In genomic region chr10:70584941-70585544, GRCh38 we compare ENCODE assay signal across 1 cellular context.
TF ChIP-seq lines count a peak whose summit lies in the region.

No MANE protein-coding gene starts in this region.

TF ChIP-seq in H1, 55 proteins besides CTCF, POLR2A, EP300 and RAD21:
- TF ChIP-seq SRF (IDR thresholded peaks at IDR 0.05; ENCODE audit: low read depth, low read length) (peak; percentile 93), HDAC6 (IDR thresholded peaks at IDR 0.05; ENCODE audit: low read depth, low read length) (no peak), MAFK (IDR thresholded peaks at IDR 0.05; ENCODE audit: low read depth, low read length) (0 out of 2 replicates have a peak, but pooled peaks have one; percentile 39), NRF1 (IDR thresholded peaks at IDR 0.05; ENCODE audit: low read depth, low read length) (no peak), GTF2F1 (IDR thresholded peaks at IDR 0.05; ENCODE audit: borderline replicate concordance, low read depth, low read length) (no peak), JUND (IDR thresholded peaks at IDR 0.05; ENCODE audit: low read length) (no peak), KDM4A (IDR thresholded peaks at IDR 0.05; ENCODE audit: low read depth, low read length, severe bottlenecking) (no peak)
